ENCODE assay signal across 18 cellular contexts in the genomic region with DNA sequence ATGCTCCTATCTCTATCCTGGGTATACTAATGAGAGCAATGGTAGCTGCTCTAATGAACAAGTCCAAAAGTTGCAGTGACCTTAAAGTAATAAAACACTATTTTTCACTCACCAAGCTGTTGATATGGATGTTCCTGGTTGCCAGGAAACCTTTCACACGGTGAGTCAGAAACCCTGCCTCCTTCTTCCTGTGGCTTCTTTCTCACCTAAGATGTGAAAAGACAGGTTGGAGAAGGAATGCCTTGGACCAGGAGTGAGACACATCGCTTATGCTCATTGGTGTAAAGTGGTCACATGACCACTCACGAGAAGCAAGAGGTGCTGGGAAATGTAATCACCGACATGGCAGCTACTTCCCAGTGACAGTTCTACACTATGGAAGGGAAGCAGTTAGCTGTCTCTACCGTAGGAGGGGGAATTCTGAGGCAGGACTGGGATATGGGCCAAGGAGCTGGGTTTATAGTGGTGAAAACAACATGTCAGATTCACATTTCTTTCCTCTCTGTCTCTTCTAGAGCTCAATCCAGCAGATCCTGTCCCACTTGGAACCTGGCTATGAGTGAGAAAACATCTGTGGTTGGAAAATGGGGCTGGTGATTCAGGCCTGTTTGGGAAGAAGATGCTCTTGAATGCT.
A peak's percentile ranks its signal among the peaks of the same experiment; 100 is the strongest.
DNase-seq lines count a peak whose midpoint lies in the region; ATAC-seq and TF ChIP-seq lines count a peak whose summit lies in the region.
"Had no signal": no experiment of that assay in that cellular context is flagged by ENCODE, and none has a peak within 500 bp of the region (broad histone marks: within the 10 kb centered on the region; RNA-seq: fewer than 3 reads in every experiment).

No MANE protein-coding gene starts in this region.

- TF ChIP-seq CTCF in RWPE1 (conservative IDR thresholded peaks at IDR 0.05; ENCODE audit: low read depth), result no peak
- no peak for TF ChIP-seq CTCF in heart left ventricle (IDR thresholded peaks at IDR 0.05)
- TF ChIP-seq CTCF in H9 (conservative IDR thresholded peaks at IDR 0.05), result no peak

- H3K79me2 ChIP-seq in H9 (ENCODE audit: insufficient read depth, low read length), result no peaks in the 10 kb centered on the region

- no peaks in the 10 kb centered on the region for H3K27me3 Mint-ChIP-seq in activated CD4-positive, alpha-beta T cell treated with anti-CD3 and anti-CD28 coated beads, Interleukin-2, amount 10 ng/mL, durations not matched to agents 7 days and 5 days
- no peaks in the 10 kb centered on the region; the same call in 1 of the 2 replicates for H3K27me3 Mint-ChIP-seq in H9 (ENCODE audit: low read depth)
- H3K27me3 Mint-ChIP-seq: CD4-positive, alpha-beta memory T cell; effector memory CD8-positive, alpha-beta T cell; naive thymus-derived CD4-positive, alpha-beta T cell had no signal

- H4K91ac ChIP-seq in H9 (ENCODE audit: insufficient read length, low read depth, low read length), result no peak overlapping the region

- H3K14ac ChIP-seq in H9 (ENCODE audit: insufficient read depth, low read length), result no peak overlapping the region

- H3K9me3 ChIP-seq in heart left ventricle (no peaks in the 10 kb centered on the region), H9 (ENCODE audit: control insufficient read depth, low read depth, low read length) (no peaks in the 10 kb centered on the region)
- H3K9me3 ChIP-seq: heart right ventricle, tibial artery had no signal

- H3K9me3 Mint-ChIP-seq in activated CD4-positive, alpha-beta T cell treated with anti-CD3 and anti-CD28 coated beads, Interleukin-2, amount 10 ng/mL, durations not matched to agents 7 days and 5 days, result peaks cover 4% of the 10 kb centered on the region
- H3K9me3 Mint-ChIP-seq in H9, result no peaks in the 10 kb centered on the region

- H3K23me2 ChIP-seq in H9 (ENCODE audit: insufficient read length, low read depth, low read length, poor library complexity, severe bottlenecking), result no peaks in the 10 kb centered on the region

- H3K27me3 ChIP-seq in heart left ventricle (no peaks in the 10 kb centered on the region), H9 (ENCODE audit: insufficient read depth, low read length) (no peaks in the 10 kb centered on the region)
- H3K27me3 ChIP-seq: brain microvascular endothelial cell, heart right ventricle, tibial artery had no signal

- intact Hi-C loops in heart left ventricle (cut with DNase I), result loop anchor here in 1 of 10 donors (10.0 kb wide), 1 partner anchor 105 kb away; no protein-coding TSS in a partner anchor

- WGBS in heart left ventricle, 4 donors, result 48 to 60% (median 57%) methylated on average over 5 of the region's 5 CpGs
- WGBS in H9 (ENCODE audit: extremely low coverage, insufficient read length, low lambda C conversion rate), result no CpG with 5 or more reads among the region's 5 CpGs

- H3K18ac ChIP-seq in H9 (ENCODE audit: insufficient read length, low read depth, low read length), result no peak overlapping the region

- H3K4me2 ChIP-seq in H9 (ENCODE audit: insufficient read depth, insufficient read length, low read length), result no peak overlapping the region

- H3K27ac ChIP-seq in RWPE1, result no peak overlapping the region
- no peak overlapping the region for H3K27ac ChIP-seq in heart left ventricle
- H3K27ac ChIP-seq in H9 (ENCODE audit: insufficient read length, low read depth, low read length), result no peak overlapping the region
- H3K27ac ChIP-seq: brain microvascular endothelial cell, tibial artery had no signal

- no peak overlapping the region for H4K5ac ChIP-seq in H9 (ENCODE audit: insufficient read length, low read depth, low read length)

- H3K9ac ChIP-seq in H9 (ENCODE audit: extremely low read depth, insufficient read length, low read length), result no peak overlapping the region

- no peak overlapping the region for H2BK120ac ChIP-seq in H9 (ENCODE audit: low read depth, low read length, poor library complexity, severe bottlenecking)

- no peaks in the 10 kb centered on the region for H3K79me1 ChIP-seq in H9 (ENCODE audit: insufficient read depth, low read depth, low read length, poor library complexity, severe bottlenecking)

- no peak overlapping the region for H3K4ac ChIP-seq in H9 (ENCODE audit: low read depth, low read length)

- CTCF ChIA-PET in RWPE1 (lab: Yijun Ruan, JAX), result interaction anchor here (0.7 kb wide), 1 partner anchor 175 kb away, joined by 3 read pairs; no protein-coding TSS in a partner anchor
- CTCF ChIA-PET in activated CD4-positive, alpha-beta T cell treated with anti-CD3 and anti-CD28 coated beads, Interleukin-2, amount 10 ng/mL, durations not matched to agents 7 days and 5 days (lab: Charles Lee), result no interaction called here

- H3K4me3 Mint-ChIP-seq in activated CD4-positive, alpha-beta T cell treated with anti-CD3 and anti-CD28 coated beads, Interleukin-2, amount 10 ng/mL, durations not matched to agents 7 days and 5 days, result no peak overlapping the region
- H3K4me3 Mint-ChIP-seq in H9, result no peak overlapping the region
- H3K4me3 Mint-ChIP-seq: effector memory CD8-positive, alpha-beta T cell; naive thymus-derived CD4-positive, alpha-beta T cell had no signal

- no peak overlapping the region for H2AFZ ChIP-seq in H9 (ENCODE audit: low read length)

- H2BK15ac ChIP-seq in H9 (ENCODE audit: low read depth, low read length), result no peak overlapping the region

- no peak overlapping the region for H3K4me3 ChIP-seq in heart left ventricle
- H3K4me3 ChIP-seq: heart right ventricle, tibial artery had no signal

- no peak overlapping the region for H2AK5ac ChIP-seq in H9 (ENCODE audit: insufficient read length, low read length)

- no peak overlapping the region for H2BK12ac ChIP-seq in H9 (ENCODE audit: insufficient read length, low read depth, low read length)

- no peak overlapping the region for H4K8ac ChIP-seq in H9 (replicated peaks; ENCODE audit: insufficient read length, low read depth, low read length)

- ATAC-seq in heart left ventricle (no peak), HG02870 (IDR thresholded peaks at IDR 0.05; ENCODE audit: unreplicated experiment) (no peak)
- ATAC-seq: effector memory CD8-positive, alpha-beta T cell; heart right ventricle; Panc1 had no signal

- no peaks in the 10 kb centered on the region for H3K36me3 ChIP-seq in heart left ventricle
- H3K36me3 ChIP-seq: brain microvascular endothelial cell, heart right ventricle, tibial artery had no signal

- H3K4me1 Mint-ChIP-seq in activated CD4-positive, alpha-beta T cell treated with anti-CD3 and anti-CD28 coated beads, Interleukin-2, amount 10 ng/mL, durations not matched to agents 7 days and 5 days, result no peaks in the 10 kb centered on the region
- no peaks in the 10 kb centered on the region for H3K4me1 Mint-ChIP-seq in H9
- H3K4me1 Mint-ChIP-seq: CD4-positive, alpha-beta memory T cell; naive thymus-derived CD4-positive, alpha-beta T cell had no signal

- DNase-seq in GM03348 (ENCODE audit: low spot score) (peak; percentile 12), RWPE1 (ENCODE audit: low spot score) (peak; percentile 87), fibroblast of peridontal ligament (ENCODE audit: extremely low read depth) (peak; percentile 36), renal cortical epithelial cell (ENCODE audit: low read depth) (peak; percentile 87), heart left ventricle (no peak), H9 (no peak)
- DNase-seq in activated CD4-positive, alpha-beta T cell treated with anti-CD3 and anti-CD28 coated beads, Interleukin-2, amount 10 ng/mL, durations not matched to agents 7 days and 5 days, result no peak
- DNase-seq: brain microvascular endothelial cell; CD4-positive, alpha-beta memory T cell; effector memory CD8-positive, alpha-beta T cell; heart right ventricle; naive thymus-derived CD4-positive, alpha-beta T cell; NCI-H1417 treated with DMSO at 0.1 percent for 48 hours; NCI-H524 treated with DMSO at 0.1 percent for 48 hours; stimulated activated CD4-positive, alpha-beta T cell treated with anti-CD3 and anti-CD28 coated beads, Interleukin-2, amount 100 ng/mL, for 48 hours; tibial artery had no signal

- no peak overlapping the region for H3K23ac ChIP-seq in H9 (ENCODE audit: insufficient read length, low read depth, low read length)

- H4K20me1 ChIP-seq in H9 (ENCODE audit: control insufficient read depth, insufficient read depth, insufficient read length), result no peaks in the 10 kb centered on the region

- TF ChIP-seq POLR2A in heart left ventricle (IDR thresholded peaks at IDR 0.05), result no peak

- no peak overlapping the region for H3K56ac ChIP-seq in H9 (ENCODE audit: insufficient read length, low read depth, low read length)

- no peak overlapping the region for H2BK5ac ChIP-seq in H9 (ENCODE audit: insufficient read length, low read length)

- H2BK20ac ChIP-seq in H9 (ENCODE audit: low read depth, low read length, poor library complexity, severe bottlenecking), result no peak overlapping the region

- no peak overlapping the region for H3K27ac Mint-ChIP-seq in activated CD4-positive, alpha-beta T cell treated with anti-CD3 and anti-CD28 coated beads, Interleukin-2, amount 10 ng/mL, durations not matched to agents 7 days and 5 days
- H3K27ac Mint-ChIP-seq in H9, result no peak overlapping the region; a peak in 1 of 7 replicates
- H3K27ac Mint-ChIP-seq: CD4-positive, alpha-beta memory T cell; effector memory CD8-positive, alpha-beta T cell; naive thymus-derived CD4-positive, alpha-beta T cell had no signal

- no peaks in the 10 kb centered on the region for H3K36me3 Mint-ChIP-seq in activated CD4-positive, alpha-beta T cell treated with anti-CD3 and anti-CD28 coated beads, Interleukin-2, amount 10 ng/mL, durations not matched to agents 7 days and 5 days (ENCODE audit: low read depth)
- H3K36me3 Mint-ChIP-seq in H9 (ENCODE audit: insufficient read depth in 1 of 3, low read depth in 3 of 3), result no peaks in the 10 kb centered on the region
- H3K36me3 Mint-ChIP-seq: CD4-positive, alpha-beta memory T cell; naive thymus-derived CD4-positive, alpha-beta T cell had no signal

- POLR2A ChIA-PET in RWPE1 (lab: Yijun Ruan, JAX; ENCODE audit: low non-redundant PET), result no interaction called here
- POLR2A ChIA-PET in activated CD4-positive, alpha-beta T cell treated with anti-CD3 and anti-CD28 coated beads, Interleukin-2, amount 10 ng/mL, durations not matched to agents 7 days and 5 days (lab: Charles Lee), result interaction anchor here (0.6 kb wide), 1 partner anchor 1639 kb away, joined by 3 read pairs; no protein-coding TSS in a partner anchor

- H3T11ph ChIP-seq in H9 (ENCODE audit: low read length), result no peak overlapping the region

- H3K4me1 ChIP-seq in heart left ventricle, result peaks cover 0 to 9% (median 0%) of the 10 kb centered on the region in 12 donors
- no peaks in the 10 kb centered on the region for H3K4me1 ChIP-seq in H9 (ENCODE audit: insufficient read depth, low read length)
- H3K4me1 ChIP-seq: tibial artery had no signal

Comparison
In these comparisons a context has a peak if more than half of its experiments do, and no peak if none do; other contexts are left out.
1. DNase-seq: peak in GM03348 (single experiment), RWPE1 (single experiment), fibroblast of peridontal ligament (single experiment) and renal cortical epithelial cell (single experiment); none in activated CD4-positive, alpha-beta T cell treated with anti-CD3 and anti-CD28 coated beads, Interleukin-2, amount 10 ng/mL, durations not matched to agents 7 days and 5 days (single experiment), heart left ventricle (0 of 5) and H9 (single experiment).